ENCODE assay signal across 8 cellular contexts in the genomic region with DNA sequence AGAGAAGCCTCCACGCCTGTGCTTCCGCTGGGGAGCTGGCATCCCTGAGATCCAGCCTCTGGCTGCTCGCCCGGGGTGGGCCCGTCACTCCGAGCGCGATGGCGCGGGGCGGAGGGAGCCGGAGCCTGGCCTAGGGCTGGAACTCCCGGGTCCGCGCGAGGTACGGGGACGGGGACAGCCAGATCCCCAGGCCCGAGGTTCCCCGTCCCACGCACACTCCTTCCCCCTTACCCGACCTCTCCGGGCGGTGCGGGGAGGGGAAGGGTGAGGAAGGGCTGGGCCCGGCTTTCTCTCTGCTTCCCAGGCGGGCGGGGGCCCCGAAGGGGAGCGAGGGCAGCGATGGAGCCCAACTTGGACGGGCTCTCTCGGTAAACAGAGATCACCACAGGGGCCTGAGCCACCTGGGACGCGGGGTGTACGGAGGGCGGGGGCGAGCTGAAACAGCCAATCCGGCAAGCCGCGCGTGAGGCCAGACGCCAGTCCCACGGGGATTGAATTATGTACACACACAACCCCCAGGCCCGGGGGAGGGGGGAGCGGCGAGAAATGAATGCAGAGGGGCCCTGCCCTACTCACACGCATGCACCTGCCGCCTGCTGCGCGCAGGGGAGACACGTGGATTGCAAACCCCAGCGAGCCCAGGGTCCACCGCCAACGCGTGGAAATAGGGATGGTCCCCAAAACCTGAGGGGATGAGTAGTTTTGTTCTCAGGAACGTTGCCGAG. TPM values are rescaled to one million over a fixed set of nuclear protein-coding genes. Genes with fewer than 3 reads are reported as not detected.
A peak's percentile ranks its signal among the peaks of the same experiment; 100 is the strongest.
DNase-seq lines count a peak whose midpoint lies in the region; ATAC-seq, FAIRE-seq and TF ChIP-seq lines count a peak whose summit lies in the region.

A gene with protein sequence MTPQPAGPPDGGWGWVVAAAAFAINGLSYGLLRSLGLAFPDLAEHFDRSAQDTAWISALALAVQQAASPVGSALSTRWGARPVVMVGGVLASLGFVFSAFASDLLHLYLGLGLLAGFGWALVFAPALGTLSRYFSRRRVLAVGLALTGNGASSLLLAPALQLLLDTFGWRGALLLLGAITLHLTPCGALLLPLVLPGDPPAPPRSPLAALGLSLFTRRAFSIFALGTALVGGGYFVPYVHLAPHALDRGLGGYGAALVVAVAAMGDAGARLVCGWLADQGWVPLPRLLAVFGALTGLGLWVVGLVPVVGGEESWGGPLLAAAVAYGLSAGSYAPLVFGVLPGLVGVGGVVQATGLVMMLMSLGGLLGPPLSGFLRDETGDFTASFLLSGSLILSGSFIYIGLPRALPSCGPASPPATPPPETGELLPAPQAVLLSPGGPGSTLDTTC (minus strand): TSS at position 549 of the 725 bp plus-strand sequence. CDS start 579 bp downstream, outside the sequence.

- H3K4me1 ChIP-seq in A549 (peaks cover 19% of the 10 kb centered on the region), Karpas-422 (ENCODE audit: low read length) (peaks cover 8% of the 10 kb centered on the region)

- TF ChIP-seq POLR2A in A549 (IDR thresholded peaks at IDR 0.05; ENCODE audit: low read length), result peak; percentile 30; the same call in 1 of the 2 replicates

- no peaks in the 10 kb centered on the region for H3K36me3 ChIP-seq in H7 (replicated peaks; ENCODE audit: control insufficient read depth, insufficient read depth, low read length)
- no peaks in the 10 kb centered on the region for H3K36me3 ChIP-seq in Karpas-422 (ENCODE audit: insufficient read depth, low read length)

- no peak for TF ChIP-seq RAD21 in A549 (conservative IDR thresholded peaks at IDR 0.05 in 1 of 2, IDR thresholded peaks at IDR 0.05 in 1 of 2)

- H3K4me3 ChIP-seq in A549, result peak within 1 kb of the TSS; percentile 23; the same call in 2 of the 3 replicates
- peak within 1 kb of the TSS; percentile 53 for H3K4me3 ChIP-seq in H7 (ENCODE audit: insufficient read depth, low read depth, low read length)
- H3K4me3 ChIP-seq in WI38 (ENCODE audit: low read depth, low read length), result peak within 1 kb of the TSS; percentile 40
- peak within 1 kb of the TSS; percentile 35 for H3K4me3 ChIP-seq in epithelial cell of esophagus (ENCODE audit: low read length)
- no peak within 1 kb of the TSS for H3K4me3 ChIP-seq in Karpas-422 (ENCODE audit: low read length)

- TF ChIP-seq CTCF in A549 (IDR thresholded peaks at IDR 0.05), result no peak
- TF ChIP-seq CTCF in WI38 (IDR thresholded peaks at IDR 0.05; ENCODE audit: low read depth, low read length), result no peak
- TF ChIP-seq CTCF in epithelial cell of esophagus (IDR thresholded peaks at IDR 0.05; ENCODE audit: insufficient read depth, low read depth, low read length, missing control alignments), result no peak
- TF ChIP-seq CTCF in natural killer cell (IDR thresholded peaks at IDR 0.05), result no peak

- H3K9me3 ChIP-seq in A549 (no peaks in the 10 kb centered on the region), Karpas-422 (ENCODE audit: low read length) (no peaks in the 10 kb centered on the region)

- H3K9me3 Mint-ChIP-seq in natural killer cell, result no peaks in the 10 kb centered on the region

- H3K27ac ChIP-seq in A549 (peak within 1 kb of the TSS; percentile 5 to 76; a peak in 3 of 6 replicates), Karpas-422 (ENCODE audit: low read length) (no peak within 1 kb of the TSS)

- peak; percentile 7 to 50; a peak in 4 of 6 replicates for ATAC-seq in A549
- peak; percentile 8 to 25 (median 22) for ATAC-seq in natural killer cell
- ATAC-seq in GM21367 (IDR thresholded peaks at IDR 0.05; ENCODE audit: unreplicated experiment), result no peak

- H2AFZ ChIP-seq in Karpas-422 (ENCODE audit: low read length), result no peak within 1 kb of the TSS

- H3K4me2 ChIP-seq in A549 (peak within 1 kb of the TSS; percentile 77), Karpas-422 (ENCODE audit: low read depth, low read length, poor library complexity, severe bottlenecking) (no peak within 1 kb of the TSS)

- DNase-seq in A549 (ENCODE audit: low read depth in 1 of 2, low spot score in 1 of 2), result no peak
- DNase-seq in H7, result peak; percentile 85
- no peak for DNase-seq in epithelial cell of esophagus (ENCODE audit: low read depth)
- no peak for DNase-seq in natural killer cell
- no peak for DNase-seq in COLO829 (ENCODE audit: low spot score)
- DNase-seq in Karpas-422, result no peak

- intact Hi-C loops in natural killer cell (cut with micrococcal nuclease), result no loop called here

- POLR2A ChIA-PET in A549 (lab: Yijun Ruan, JAX), result no interaction called here

- H3K4me1 Mint-ChIP-seq in natural killer cell, result peaks cover 26 to 51% of the 10 kb centered on the region in 2 donors

- H3K79me2 ChIP-seq in Karpas-422 (ENCODE audit: low read length), result no peaks in the 10 kb centered on the region

- no peaks in the 10 kb centered on the region for H3K9me2 ChIP-seq in Karpas-422 (replicated peaks; ENCODE audit: insufficient read depth, low read length)

- H3K27me3 Mint-ChIP-seq in natural killer cell (ENCODE audit: low read depth in 2 of 2), result peaks cover 0 to 7% of the 10 kb centered on the region in 2 donors

- TF ChIP-seq EP300 in A549 (IDR thresholded peaks at IDR 0.05), result no peak

- H3K9ac ChIP-seq in Karpas-422 (ENCODE audit: low read length), result no peak within 1 kb of the TSS

- H3K36me3 Mint-ChIP-seq in natural killer cell, result no peaks in the 10 kb centered on the region

- H3K27me3 ChIP-seq in H7 (ENCODE audit: control insufficient read depth, insufficient read depth, low read length), result peaks cover 47% of the 10 kb centered on the region
- no peaks in the 10 kb centered on the region for H3K27me3 ChIP-seq in Karpas-422 (ENCODE audit: low read length)

- no peaks in the 10 kb centered on the region for H4K20me1 ChIP-seq in Karpas-422 (ENCODE audit: insufficient read depth, low read depth, low read length)

- peak within 1 kb of the TSS; percentile 84 for H3K4me3 Mint-ChIP-seq in natural killer cell

- CTCF ChIA-PET in A549 (lab: Yijun Ruan, JAX), result interaction anchor here (0.6 to 34.0 kb wide), 14 partner anchors 7 to 1014 kb away, joined by 3 to 1477 read pairs (median 30); partner anchors contain the start of genes ASGR1, ASGR2 and SLC16A13

- no peak for FAIRE-seq in A549 (lab: Jason Lieb, UNC)

- peak within 1 kb of the TSS; percentile 76 to 90 for H3K27ac Mint-ChIP-seq in natural killer cell

- WGBS in A549 (ENCODE audit: missing lambda C conversion rate), result 50% methylated on average over 56 of the region's 58 CpGs

TF ChIP-seq in A549, 52 proteins besides CTCF, POLR2A, EP300 and RAD21:
- TF ChIP-seq, protein P1, sequence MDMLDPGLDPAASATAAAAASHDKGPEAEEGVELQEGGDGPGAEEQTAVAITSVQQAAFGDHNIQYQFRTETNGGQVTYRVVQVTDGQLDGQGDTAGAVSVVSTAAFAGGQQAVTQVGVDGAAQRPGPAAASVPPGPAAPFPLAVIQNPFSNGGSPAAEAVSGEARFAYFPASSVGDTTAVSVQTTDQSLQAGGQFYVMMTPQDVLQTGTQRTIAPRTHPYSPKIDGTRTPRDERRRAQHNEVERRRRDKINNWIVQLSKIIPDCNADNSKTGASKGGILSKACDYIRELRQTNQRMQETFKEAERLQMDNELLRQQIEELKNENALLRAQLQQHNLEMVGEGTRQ (IDR thresholded peaks at IDR 0.05), result no peak
- TF ChIP-seq, protein P2, sequence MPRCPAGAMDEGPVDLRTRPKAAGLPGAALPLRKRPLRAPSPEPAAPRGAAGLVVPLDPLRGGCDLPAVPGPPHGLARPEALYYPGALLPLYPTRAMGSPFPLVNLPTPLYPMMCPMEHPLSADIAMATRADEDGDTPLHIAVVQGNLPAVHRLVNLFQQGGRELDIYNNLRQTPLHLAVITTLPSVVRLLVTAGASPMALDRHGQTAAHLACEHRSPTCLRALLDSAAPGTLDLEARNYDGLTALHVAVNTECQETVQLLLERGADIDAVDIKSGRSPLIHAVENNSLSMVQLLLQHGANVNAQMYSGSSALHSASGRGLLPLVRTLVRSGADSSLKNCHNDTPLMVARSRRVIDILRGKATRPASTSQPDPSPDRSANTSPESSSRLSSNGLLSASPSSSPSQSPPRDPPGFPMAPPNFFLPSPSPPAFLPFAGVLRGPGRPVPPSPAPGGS (IDR thresholded peaks at IDR 0.05), result no peak
- TF ChIP-seq TFCP2L1 (CRISPR knock-in tag; IDR thresholded peaks at IDR 0.05) (no peak), FOXS1 (CRISPR knock-in tag; IDR thresholded peaks at IDR 0.05) (no peak)
- TF ChIP-seq, protein P3, sequence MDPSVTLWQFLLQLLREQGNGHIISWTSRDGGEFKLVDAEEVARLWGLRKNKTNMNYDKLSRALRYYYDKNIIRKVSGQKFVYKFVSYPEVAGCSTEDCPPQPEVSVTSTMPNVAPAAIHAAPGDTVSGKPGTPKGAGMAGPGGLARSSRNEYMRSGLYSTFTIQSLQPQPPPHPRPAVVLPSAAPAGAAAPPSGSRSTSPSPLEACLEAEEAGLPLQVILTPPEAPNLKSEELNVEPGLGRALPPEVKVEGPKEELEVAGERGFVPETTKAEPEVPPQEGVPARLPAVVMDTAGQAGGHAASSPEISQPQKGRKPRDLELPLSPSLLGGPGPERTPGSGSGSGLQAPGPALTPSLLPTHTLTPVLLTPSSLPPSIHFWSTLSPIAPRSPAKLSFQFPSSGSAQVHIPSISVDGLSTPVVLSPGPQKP (IDR thresholded peaks at IDR 0.05; ENCODE audit: low read depth, low read length), result no peak

RNA-seq across cellular contexts. Expression of the gene that starts here (rescaled TPM):
- polyA plus RNA-seq in A549 (2011; rRNA removed), result not detected in 2 replicates
- not detected in 2 replicates for polyA plus RNA-seq in A549 (2012; cell fraction: cytosol; rRNA removed)
- polyA plus RNA-seq in A549 (2012; cell fraction: nucleus; rRNA removed), result 0.08 TPM in 1 of 2 replicates, not detected in the other
- polyA plus RNA-seq in A549 (2017; fragmentation: RNase III; extraction: RNeasy Plus Mini Kit Qiagen cat#74134 plus additional on column Dnase treatment), result not detected in 3 replicates
- polyA minus RNA-seq in A549 (2011; rRNA and poly(A)+ RNA removed), result not detected in 2 replicates
- 0.24 and 0.37 TPM in 2 replicates for total RNA-seq in H7 (2014; rRNA removed; shearing (Covaris generic))
- total RNA-seq in natural killer cell, result 1 to 10 TPM; 1.2 to 2.5 (median 1.6) TPM
- total RNA-seq in Karpas-422 (2014; rRNA removed; shearing (Covaris generic); ENCODE audit: low replicate concordance), result not detected in 2 replicates

Comparison
In these comparisons a context has a peak if more than half of its experiments do, and no peak if none do; other contexts are left out.
1. Peak in ATAC-seq, H3K4me3 ChIP-seq, H3K27ac ChIP-seq and H3K4me2 ChIP-seq in A549; RNA of the gene not detected or under 1 TPM.
2. Peak in DNase-seq and H3K4me3 ChIP-seq in H7; RNA of the gene not detected or under 1 TPM.